1 cellular context compared by ENCODE assay signal in genomic region chr4:112055100-112055499, GRCh38.
TF ChIP-seq lines count a peak whose summit lies in the region.

No MANE protein-coding gene starts in this region.

TF ChIP-seq in GM23338, 12 proteins besides CTCF, POLR2A, EP300 and RAD21 (continued from another document):
- TF ChIP-seq ZNF462 (CRISPR knock-in tag; IDR thresholded peaks at IDR 0.05) (no peak), EZH2 (IDR thresholded peaks at IDR 0.05; ENCODE audit: low read depth, unreplicated experiment) (no peak)
